In genomic region chr16:8611886-8612595, GRCh38 we compare ENCODE assay signal across 21 cellular contexts. TPM values are rescaled to one million over a fixed set of nuclear protein-coding genes. Genes with fewer than 3 reads are reported as not detected.
DNase-seq lines count a peak whose midpoint lies in the region; ATAC-seq and TF ChIP-seq lines count a peak whose summit lies in the region.
"Had no signal": no experiment of that assay in that cellular context is flagged by ENCODE, and none has a peak within 500 bp of the region (broad histone marks: within the 10 kb centered on the region; RNA-seq: fewer than 3 reads in every experiment).

No MANE protein-coding gene starts in this region.

- no peaks in the 10 kb centered on the region for H3K36me3 Mint-ChIP-seq in HFFc6 (ENCODE audit: low read depth)
- H3K36me3 Mint-ChIP-seq in activated T-helper 1 cell treated with anti-CD3 and anti-CD28 coated beads, Interleukin-12 subunit alpha, Interleukin-12 subunit beta, Interleukin-2, Interleukin-4 antibody, amounts not matched to agents 30 ng/mL and 10 ng/mL and 1 ng/mL, durations not matched to agents 14 hours and 24 hours and 36 hours (ENCODE audit: low read depth) = no peaks in the 10 kb centered on the region
- H3K36me3 Mint-ChIP-seq: CD4-positive, CD25-positive, alpha-beta regulatory T cell had no signal

- TF ChIP-seq CTCF in HFFc6 (IDR thresholded peaks at IDR 0.05) (no peak), brain microvascular endothelial cell (IDR thresholded peaks at IDR 0.05; ENCODE audit: low read depth, low read length, missing control alignments) (no peak)

- H3K4me3 ChIP-seq in brain microvascular endothelial cell (ENCODE audit: low read depth, low read length) = no peak overlapping the region
- H3K4me3 ChIP-seq: A549, Peyer's patch had no signal

- POLR2A ChIA-PET in HEK293T (lab: Yijun Ruan, JAX) = no interaction called here

- H3K27ac ChIP-seq in brain microvascular endothelial cell = no peak overlapping the region
- H3K27ac ChIP-seq: A549, Peyer's patch had no signal

- peak; percentile 27 for DNase-seq in AG08395 (ENCODE audit: low spot score)
- DNase-seq in HFFc6 = peak; percentile 20
- peak; percentile 43 for DNase-seq in brain microvascular endothelial cell
- peak; percentile 60 for DNase-seq in iris pigment epithelial cell (ENCODE audit: low read depth)
- no peak for DNase-seq in HEK293T (ENCODE audit: extremely low spot score)
- no peak for DNase-seq in nucleus accumbens (lab: John Stamatoyannopoulos, UW)
- DNase-seq in activated T-helper 1 cell treated with anti-CD3 and anti-CD28 coated beads, Interleukin-12 subunit alpha, Interleukin-12 subunit beta, Interleukin-2, Interleukin-4 antibody, amounts not matched to agents 30 ng/mL and 10 ng/mL and 1 ng/mL, durations not matched to agents 14 hours and 24 hours and 36 hours (ENCODE audit: low spot score) = no peak
- DNase-seq: Calu3; CD4-positive, CD25-positive, alpha-beta regulatory T cell; DMS79; H9; MM.1S; NCI-H1105 treated with DMSO at 0.1 percent for 48 hours; NCI-H187 treated with DMSO at 0.1 percent for 48 hours; NCI-H2171 treated with DMSO at 0.1 percent for 48 hours; NCI-H510A treated with DMSO at 0.1 percent for 48 hours; Peyer's patch; SHP77 treated with DMSO at 0.1 percent for 48 hours had no signal

- intact Hi-C loops in activated T-helper 1 cell treated with anti-CD3 and anti-CD28 coated beads, Interleukin-12 subunit alpha, Interleukin-12 subunit beta, Interleukin-2, Interleukin-4 antibody, amounts not matched to agents 30 ng/mL and 10 ng/mL and 1 ng/mL, durations not matched to agents 14 hours and 24 hours and 36 hours (cut with micrococcal nuclease) = no loop called here

- no peaks in the 10 kb centered on the region for H3K36me3 ChIP-seq in brain microvascular endothelial cell (replicated peaks)
- H3K36me3 ChIP-seq: Peyer's patch had no signal

- peaks cover 9% of the 10 kb centered on the region for H3K27me3 Mint-ChIP-seq in HFFc6 (ENCODE audit: insufficient read depth)
- peaks cover 2% of the 10 kb centered on the region for H3K27me3 Mint-ChIP-seq in activated T-helper 1 cell treated with anti-CD3 and anti-CD28 coated beads, Interleukin-12 subunit alpha, Interleukin-12 subunit beta, Interleukin-2, Interleukin-4 antibody, amounts not matched to agents 30 ng/mL and 10 ng/mL and 1 ng/mL, durations not matched to agents 14 hours and 24 hours and 36 hours (ENCODE audit: insufficient read depth)

- no peak overlapping the region for H3K4me3 Mint-ChIP-seq in HFFc6
- no peak overlapping the region for H3K4me3 Mint-ChIP-seq in activated T-helper 1 cell treated with anti-CD3 and anti-CD28 coated beads, Interleukin-12 subunit alpha, Interleukin-12 subunit beta, Interleukin-2, Interleukin-4 antibody, amounts not matched to agents 30 ng/mL and 10 ng/mL and 1 ng/mL, durations not matched to agents 14 hours and 24 hours and 36 hours
- H3K4me3 Mint-ChIP-seq: CD4-positive, CD25-positive, alpha-beta regulatory T cell; H9 had no signal

- ATAC-seq in HG02642 (IDR thresholded peaks at IDR 0.05; ENCODE audit: poor library complexity, unreplicated experiment) = no peak
- ATAC-seq: A549, HepG2 had no signal

- in situ Hi-C loops in brain microvascular endothelial cell (cut with HindIII; ENCODE audit: low pct_ligation_motif_present, low sequenced_read_pairs) = no loop called here

- H3K27me3 ChIP-seq in brain microvascular endothelial cell (replicated peaks) = no peaks in the 10 kb centered on the region
- H3K27me3 ChIP-seq: Peyer's patch had no signal

- H3K9me3 Mint-ChIP-seq in HFFc6 = no peaks in the 10 kb centered on the region
- H3K9me3 Mint-ChIP-seq in activated T-helper 1 cell treated with anti-CD3 and anti-CD28 coated beads, Interleukin-12 subunit alpha, Interleukin-12 subunit beta, Interleukin-2, Interleukin-4 antibody, amounts not matched to agents 30 ng/mL and 10 ng/mL and 1 ng/mL, durations not matched to agents 14 hours and 24 hours and 36 hours = no peaks in the 10 kb centered on the region
- H3K9me3 Mint-ChIP-seq: CD4-positive, CD25-positive, alpha-beta regulatory T cell; H9 had no signal

- peaks cover 13% of the 10 kb centered on the region for H3K4me1 Mint-ChIP-seq in HFFc6 (ENCODE audit: low read depth)
- no peaks in the 10 kb centered on the region for H3K4me1 Mint-ChIP-seq in activated T-helper 1 cell treated with anti-CD3 and anti-CD28 coated beads, Interleukin-12 subunit alpha, Interleukin-12 subunit beta, Interleukin-2, Interleukin-4 antibody, amounts not matched to agents 30 ng/mL and 10 ng/mL and 1 ng/mL, durations not matched to agents 14 hours and 24 hours and 36 hours (ENCODE audit: low read depth)

- CTCF ChIA-PET in HEK293T (lab: Yijun Ruan, JAX) = no interaction called here

- H3K27ac Mint-ChIP-seq in HFFc6 = no peak overlapping the region; the same call in 1 of the 2 replicates
- no peak overlapping the region for H3K27ac Mint-ChIP-seq in activated T-helper 1 cell treated with anti-CD3 and anti-CD28 coated beads, Interleukin-12 subunit alpha, Interleukin-12 subunit beta, Interleukin-2, Interleukin-4 antibody, amounts not matched to agents 30 ng/mL and 10 ng/mL and 1 ng/mL, durations not matched to agents 14 hours and 24 hours and 36 hours
- H3K27ac Mint-ChIP-seq: CD4-positive, CD25-positive, alpha-beta regulatory T cell had no signal

TF ChIP-seq in HEK293T, 16 proteins besides CTCF, POLR2A, EP300 and RAD21:
- no peak for TF ChIP-seq SUZ12 (IDR thresholded peaks at IDR 0.05)

RNA-seq across cellular contexts. Expression of gene METTL22, which starts 9.5 kb away (rescaled TPM):
- total RNA-seq in HFFc6 (2021; fragmentation: NEBNext Ultra II Directional; extraction: Animal tissue kit (Norgen Biotek cat#: 25700)) = 10 to 100 TPM; 33.5 to 38.0 (median 36.0) TPM
- 30.0 and 32.0 TPM in 2 replicates for total RNA-seq in activated T-helper 1 cell treated with anti-CD3 and anti-CD28 coated beads, Interleukin-12 subunit alpha, Interleukin-12 subunit beta, Interleukin-2, Interleukin-4 antibody, amounts not matched to agents 30 ng/mL and 10 ng/mL and 1 ng/mL, durations not matched to agents 14 hours and 24 hours and 36 hours

RNA-seq across cellular contexts. Expression of gene TMEM114, which starts 21.7 kb away (rescaled TPM):
- not detected for total RNA-seq in HFFc6 (2021; fragmentation: NEBNext Ultra II Directional; extraction: Animal tissue kit (Norgen Biotek cat#: 25700))
- total RNA-seq in activated T-helper 1 cell treated with anti-CD3 and anti-CD28 coated beads, Interleukin-12 subunit alpha, Interleukin-12 subunit beta, Interleukin-2, Interleukin-4 antibody, amounts not matched to agents 30 ng/mL and 10 ng/mL and 1 ng/mL, durations not matched to agents 14 hours and 24 hours and 36 hours = not detected in 2 replicates
- total RNA-seq: Calu3; CD4-positive, CD25-positive, alpha-beta regulatory T cell; HepG2; Peyer's patch had no signal

Comparison
In these comparisons a context has a peak if more than half of its experiments do, and no peak if none do; other contexts are left out.
1. DNase-seq: peak in AG08395 (single experiment), HFFc6 (single experiment), brain microvascular endothelial cell (single experiment) and iris pigment epithelial cell (single experiment); none in HEK293T (single experiment), nucleus accumbens (0 of 56) and activated T-helper 1 cell treated with anti-CD3 and anti-CD28 coated beads, Interleukin-12 subunit alpha, Interleukin-12 subunit beta, Interleukin-2, Interleukin-4 antibody, amounts not matched to agents 30 ng/mL and 10 ng/mL and 1 ng/mL, durations not matched to agents 14 hours and 24 hours and 36 hours (single experiment).